In the genomic region with DNA sequence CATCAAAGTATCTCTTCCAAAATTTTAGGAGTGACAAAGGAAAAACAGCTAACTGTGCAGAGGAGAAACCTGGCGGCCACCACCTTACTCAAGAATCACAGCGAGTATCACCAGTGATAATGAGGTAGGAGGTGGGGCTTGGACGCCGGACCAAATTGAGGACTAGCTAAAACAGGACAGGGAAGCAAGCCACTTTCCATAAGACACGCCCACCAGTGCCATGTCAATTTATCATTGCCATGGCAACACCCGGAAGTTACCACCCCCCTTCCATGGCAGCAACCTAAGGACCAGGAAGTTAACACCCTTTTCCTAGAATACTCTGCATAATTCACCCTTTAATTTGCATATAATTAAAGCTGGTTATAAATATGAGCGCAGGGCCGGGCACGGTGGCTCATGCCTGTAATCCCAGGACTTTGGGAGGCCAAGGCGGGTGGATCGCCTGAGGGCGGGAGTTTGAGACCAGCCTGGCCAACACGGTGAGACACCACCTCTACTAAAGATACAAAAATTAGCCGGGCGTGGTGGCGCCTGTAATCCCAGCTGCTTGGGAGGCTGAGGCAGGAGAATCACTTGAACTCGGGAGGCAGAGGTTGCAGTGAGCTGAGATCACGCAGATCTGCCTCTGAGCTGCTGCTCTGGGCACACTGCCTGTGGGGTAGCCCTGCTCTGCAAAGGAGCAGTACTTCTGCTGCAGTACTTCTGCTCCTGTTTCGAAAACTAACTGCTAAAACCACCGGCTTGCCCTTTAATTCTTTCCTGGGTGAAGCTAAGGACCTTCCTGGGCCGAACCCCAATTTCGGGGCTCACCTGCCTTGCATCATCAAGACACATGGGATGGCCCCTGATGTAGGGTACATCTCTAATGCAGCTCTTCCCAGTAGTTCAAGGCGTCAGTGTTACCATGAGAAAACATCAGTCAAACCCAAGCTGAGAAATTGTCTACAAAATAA, we compare ENCODE assay signal across 16 cellular contexts.
"Had no signal": no experiment of that assay in that cellular context is flagged by ENCODE, and none has a peak within 500 bp of the region (broad histone marks: within the 10 kb centered on the region; RNA-seq: fewer than 3 reads in every experiment).

No MANE protein-coding gene starts in this region.

- H3K27me3 Mint-ChIP-seq: activated CD4-positive, alpha-beta memory T cell treated with anti-CD3 and anti-CD28 coated beads, Interleukin-2, amount 10 ng/mL, durations not matched to agents 7 days and 5 days; activated naive CD4-positive, alpha-beta T cell treated with anti-CD3 and anti-CD28 coated beads, Interleukin-2, amount 50 U/mL, for 24 hours; central memory CD8-positive, alpha-beta T cell had no signal

- H3K4me3 Mint-ChIP-seq: activated CD4-positive, alpha-beta memory T cell treated with anti-CD3 and anti-CD28 coated beads, Interleukin-2, amount 10 ng/mL, durations not matched to agents 7 days and 5 days; activated naive CD4-positive, alpha-beta T cell treated with anti-CD3 and anti-CD28 coated beads, Interleukin-2, amount 50 U/mL, for 24 hours; activated T-helper 1 cell treated with anti-CD3 and anti-CD28 coated beads, Interleukin-12 subunit alpha, Interleukin-12 subunit beta, Interleukin-2, Interleukin-4 antibody, amounts not matched to agents 30 ng/mL and 10 ng/mL and 1 ng/mL, durations not matched to agents 14 hours and 24 hours and 36 hours; central memory CD8-positive, alpha-beta T cell; dendritic cell treated with granulocyte-macrophage colony-stimulating factor and Interleukin-4, amounts not matched to agents 40 ng/mL and 50 ng/mL, for 4 days; immature natural killer cell; memory B cell; T-helper 2 cell treated with Interferon-gamma antibody and Interleukin-4, amounts not matched to agents 5 μg/mL and 100 μg/mL, for 36 hours had no signal

- H3K36me3 ChIP-seq: esophagus muscularis mucosa, ovary, SJCRH30, tibial nerve had no signal

- H3K4me3 ChIP-seq: body of pancreas, esophagus muscularis mucosa, ovary, SJCRH30, tibial nerve had no signal

- H3K4me1 ChIP-seq: body of pancreas, esophagus muscularis mucosa, SJCRH30, tibial nerve had no signal

- H3K9me3 ChIP-seq: body of pancreas, ovary, SJCRH30 had no signal

- H3K27me3 ChIP-seq: body of pancreas, ovary, tibial nerve had no signal

- H3K27ac ChIP-seq: body of pancreas, esophagus muscularis mucosa, ovary, SJCRH30, tibial nerve had no signal

- H3K9me3 Mint-ChIP-seq: activated CD4-positive, alpha-beta memory T cell treated with anti-CD3 and anti-CD28 coated beads, Interleukin-2, amount 10 ng/mL, durations not matched to agents 7 days and 5 days; activated naive CD4-positive, alpha-beta T cell treated with anti-CD3 and anti-CD28 coated beads, Interleukin-2, amount 50 U/mL, for 24 hours; activated T-helper 1 cell treated with anti-CD3 and anti-CD28 coated beads, Interleukin-12 subunit alpha, Interleukin-12 subunit beta, Interleukin-2, Interleukin-4 antibody, amounts not matched to agents 30 ng/mL and 10 ng/mL and 1 ng/mL, durations not matched to agents 14 hours and 24 hours and 36 hours; central memory CD8-positive, alpha-beta T cell; dendritic cell treated with granulocyte-macrophage colony-stimulating factor and Interleukin-4, amounts not matched to agents 40 ng/mL and 50 ng/mL, for 4 days; immature natural killer cell; T-helper 2 cell treated with Interferon-gamma antibody and Interleukin-4, amounts not matched to agents 5 μg/mL and 100 μg/mL, for 36 hours had no signal

- H3K4me1 Mint-ChIP-seq: activated CD4-positive, alpha-beta memory T cell treated with anti-CD3 and anti-CD28 coated beads, Interleukin-2, amount 10 ng/mL, durations not matched to agents 7 days and 5 days; activated naive CD4-positive, alpha-beta T cell treated with anti-CD3 and anti-CD28 coated beads, Interleukin-2, amount 50 U/mL, for 24 hours; central memory CD8-positive, alpha-beta T cell; immature natural killer cell; memory B cell had no signal

- DNase-seq: activated CD4-positive, alpha-beta memory T cell treated with anti-CD3 and anti-CD28 coated beads, Interleukin-2, amount 10 ng/mL, durations not matched to agents 7 days and 5 days; activated CD4-positive, CD25-positive, alpha-beta regulatory T cell treated with anti-CD3 and anti-CD28 coated beads, Interleukin-2, amount 50 U/mL, for 72 hours; immature natural killer cell; SJCRH30; SW 1271 had no signal

- H3K27ac Mint-ChIP-seq: activated CD4-positive, alpha-beta memory T cell treated with anti-CD3 and anti-CD28 coated beads, Interleukin-2, amount 10 ng/mL, durations not matched to agents 7 days and 5 days; activated naive CD4-positive, alpha-beta T cell treated with anti-CD3 and anti-CD28 coated beads, Interleukin-2, amount 50 U/mL, for 24 hours; activated T-helper 1 cell treated with anti-CD3 and anti-CD28 coated beads, Interleukin-12 subunit alpha, Interleukin-12 subunit beta, Interleukin-2, Interleukin-4 antibody, amounts not matched to agents 30 ng/mL and 10 ng/mL and 1 ng/mL, durations not matched to agents 14 hours and 24 hours and 36 hours; dendritic cell treated with granulocyte-macrophage colony-stimulating factor and Interleukin-4, amounts not matched to agents 40 ng/mL and 50 ng/mL, for 4 days; immature natural killer cell; memory B cell; T-helper 2 cell treated with Interferon-gamma antibody and Interleukin-4, amounts not matched to agents 5 μg/mL and 100 μg/mL, for 36 hours had no signal

- ATAC-seq: body of pancreas, left colon had no signal

- H3K36me3 Mint-ChIP-seq: activated naive CD4-positive, alpha-beta T cell treated with anti-CD3 and anti-CD28 coated beads, Interleukin-2, amount 50 U/mL, for 24 hours; immature natural killer cell; memory B cell had no signal
